12 cellular contexts compared by ENCODE assay signal in the genomic region with DNA sequence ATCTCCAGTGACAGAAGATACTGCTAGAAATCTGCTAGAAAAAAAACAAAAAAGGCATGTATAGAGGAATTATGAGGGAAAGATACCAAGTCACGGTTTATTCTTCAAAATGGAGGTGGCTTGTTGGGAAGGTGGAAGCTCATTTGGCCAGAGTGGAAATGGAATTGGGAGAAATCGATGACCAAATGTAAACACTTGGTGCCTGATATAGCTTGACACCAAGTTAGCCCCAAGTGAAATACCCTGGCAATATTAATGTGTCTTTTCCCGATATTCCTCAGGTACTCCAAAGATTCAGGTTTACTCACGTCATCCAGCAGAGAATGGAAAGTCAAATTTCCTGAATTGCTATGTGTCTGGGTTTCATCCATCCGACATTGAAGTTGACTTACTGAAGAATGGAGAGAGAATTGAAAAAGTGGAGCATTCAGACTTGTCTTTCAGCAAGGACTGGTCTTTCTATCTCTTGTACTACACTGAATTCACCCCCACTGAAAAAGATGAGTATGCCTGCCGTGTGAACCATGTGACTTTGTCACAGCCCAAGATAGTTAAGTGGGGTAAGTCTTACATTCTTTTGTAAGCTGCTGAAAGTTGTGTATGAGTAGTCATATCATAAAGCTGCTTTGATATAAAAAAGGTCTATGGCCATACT. TPM values are rescaled to one million over a fixed set of nuclear protein-coding genes. Genes with fewer than 3 reads are reported as not detected.
DNase-seq lines count a peak whose midpoint lies in the region; ATAC-seq, FAIRE-seq and TF ChIP-seq lines count a peak whose summit lies in the region.
"Had no signal": no experiment of that assay in that cellular context is flagged by ENCODE, and none has a peak within 500 bp of the region (broad histone marks: within the 10 kb centered on the region; RNA-seq: fewer than 3 reads in every experiment).

No MANE protein-coding gene starts in this region.

- peaks cover 68% of the 10 kb centered on the region for H3K4me1 Mint-ChIP-seq in CD8-positive, alpha-beta T cell (ENCODE audit: low read depth)
- peaks cover 10% of the 10 kb centered on the region for H3K4me1 Mint-ChIP-seq in astrocyte (ENCODE audit: low read depth, unreplicated experiment)

- H3K4me1 ChIP-seq in CD8-positive, alpha-beta T cell (ENCODE audit: insufficient read depth, low read length) = peaks cover 56% of the 10 kb centered on the region
- peaks cover 9% of the 10 kb centered on the region for H3K4me1 ChIP-seq in astrocyte (ENCODE audit: insufficient read depth, low read length)
- H3K4me1 ChIP-seq in gastrocnemius medialis = peaks cover 20 to 28% of the 10 kb centered on the region in 2 donors

- H3K36me3 ChIP-seq in CD8-positive, alpha-beta T cell (ENCODE audit: insufficient read depth, low read length) = peaks cover 49% of the 10 kb centered on the region
- H3K36me3 ChIP-seq in astrocyte (ENCODE audit: insufficient read depth, low read length) (peaks cover 39% of the 10 kb centered on the region), gastrocnemius medialis (peaks cover 5 to 39% of the 10 kb centered on the region in 2 donors)

- H3K4me3 ChIP-seq in CD8-positive, alpha-beta T cell (ENCODE audit: low read depth, low read length) = peak overlapping the region; percentile 99
- H3K4me3 ChIP-seq in astrocyte (ENCODE audit: insufficient read depth, low read depth, low read length) (no peak overlapping the region), gastrocnemius medialis (peak overlapping the region in 2 of 4 donors; percentile 91 to 94)

- H3K79me2 ChIP-seq in astrocyte (ENCODE audit: insufficient read depth, low read length) = peaks cover 46% of the 10 kb centered on the region

- no peaks in the 10 kb centered on the region for H3K9me3 Mint-ChIP-seq in CD8-positive, alpha-beta T cell
- no peaks in the 10 kb centered on the region for H3K9me3 Mint-ChIP-seq in astrocyte (ENCODE audit: unreplicated experiment)

- H3K36me3 Mint-ChIP-seq in CD8-positive, alpha-beta T cell = peaks cover 87% of the 10 kb centered on the region
- peaks cover 4% of the 10 kb centered on the region for H3K36me3 Mint-ChIP-seq in astrocyte (ENCODE audit: low read depth, unreplicated experiment)

- H3K4me3 Mint-ChIP-seq in CD8-positive, alpha-beta T cell = peak overlapping the region; percentile 100
- H3K4me3 Mint-ChIP-seq in astrocyte (ENCODE audit: unreplicated experiment) = peak overlapping the region; percentile 96

- H2AFZ ChIP-seq in astrocyte (ENCODE audit: low read depth, low read length) = no peak overlapping the region

- no peak overlapping the region for H3K4me2 ChIP-seq in astrocyte (ENCODE audit: low read length)

- no peak for TF ChIP-seq POLR2A in gastrocnemius medialis (IDR thresholded peaks at IDR 0.05)

- FAIRE-seq in GM19239 (lab: Jason Lieb, UNC) = peak; percentile 18
- FAIRE-seq in astrocyte (lab: Jason Lieb, UNC) = no peak
- FAIRE-seq: kidney, pancreas had no signal

- H3K9me3 ChIP-seq in CD8-positive, alpha-beta T cell (ENCODE audit: low read length) = no peaks in the 10 kb centered on the region
- H3K9me3 ChIP-seq in astrocyte (ENCODE audit: insufficient read depth, low read depth, low read length) (no peaks in the 10 kb centered on the region), gastrocnemius medialis (no peaks in the 10 kb centered on the region)
- H3K9me3 ChIP-seq: pancreas had no signal

- no peak overlapping the region for H3K9ac ChIP-seq in astrocyte (ENCODE audit: low read length)

- ATAC-seq in CD8-positive, alpha-beta T cell = no peak
- ATAC-seq in gastrocnemius medialis (no peak), HG02970 (IDR thresholded peaks at IDR 0.05; ENCODE audit: low FRiP score, unreplicated experiment) (no peak), HG03280 (IDR thresholded peaks at IDR 0.05; ENCODE audit: unreplicated experiment) (no peak)
- ATAC-seq: pancreas had no signal

- DNase-seq in CD8-positive, alpha-beta T cell = peak in 1 of 7 experiments; percentile 34
- DNase-seq in GM19239 (ENCODE audit: insufficient read length, low spot score) = no peak
- DNase-seq in astrocyte (ENCODE audit: low read depth) = no peak
- DNase-seq in gastrocnemius medialis = no peak
- no peak for DNase-seq in NCI-H345 treated with DMSO at 0.1 percent for 48 hours (lab: John Stamatoyannopoulos, UW; ENCODE audit: unreplicated experiment)
- DNase-seq: DMS153, kidney, NCI-H1092, pancreas had no signal

- CTCF ChIA-PET in CD8-positive, alpha-beta T cell (lab: Charles Lee) = interaction anchor here (1.0 to 19.6 kb wide), 6 partner anchors 18 to 137 kb away, joined by 3 to 368 read pairs (median 5); a partner anchor contains a TSS

- in situ Hi-C loops in gastrocnemius medialis (cut with MboI; ENCODE audit: low sequenced_read_pairs in 4 of 4) = loop anchor here in 1 of 4 donors (25.0 kb wide), 1 partner anchor 928 kb away; a partner anchor contains a TSS

- H3K27me3 ChIP-seq in CD8-positive, alpha-beta T cell (ENCODE audit: insufficient read depth, low read length) = no peaks in the 10 kb centered on the region
- H3K27me3 ChIP-seq in astrocyte (ENCODE audit: insufficient read depth, low read length) (no peaks in the 10 kb centered on the region), gastrocnemius medialis (no peaks in the 10 kb centered on the region)
- H3K27me3 ChIP-seq: pancreas had no signal

- no peak for TF ChIP-seq CTCF in CD8-positive, alpha-beta T cell (IDR thresholded peaks at IDR 0.05)
- no peak for TF ChIP-seq CTCF in astrocyte (IDR thresholded peaks at IDR 0.05; ENCODE audit: insufficient read depth, low read depth, low read length)
- TF ChIP-seq CTCF in gastrocnemius medialis (IDR thresholded peaks at IDR 0.05 in 4 of 5, conservative IDR thresholded peaks at IDR 0.05 in 1 of 5) = no peak

- intact Hi-C loops in CD8-positive, alpha-beta T cell (cut with DNase I, micrococcal nuclease) = no loop called here
- intact Hi-C loops in gastrocnemius medialis (cut with DNase I; ENCODE audit: low total_unique reads) = loop anchor here (10.0 kb wide), 1 partner anchor 470 kb away; a partner anchor contains a TSS

- H3K27ac Mint-ChIP-seq in CD8-positive, alpha-beta T cell = peak overlapping the region; percentile 91
- no peak overlapping the region for H3K27ac Mint-ChIP-seq in astrocyte (ENCODE audit: unreplicated experiment)

- POLR2A ChIA-PET in CD8-positive, alpha-beta T cell (lab: Charles Lee) = interaction anchor here (0.7 to 31.6 kb wide), 6 partner anchors 15 to 1205 kb away, joined by 3 to 1993 read pairs (median 38); a partner anchor contains a TSS

- H3K27me3 Mint-ChIP-seq in CD8-positive, alpha-beta T cell (ENCODE audit: low read depth) = no peaks in the 10 kb centered on the region
- H3K27me3 Mint-ChIP-seq in astrocyte (ENCODE audit: low read depth, unreplicated experiment) = no peaks in the 10 kb centered on the region

- H3K27ac ChIP-seq in CD8-positive, alpha-beta T cell (ENCODE audit: low read depth, low read length) = peak overlapping the region; percentile 98
- H3K27ac ChIP-seq in astrocyte (ENCODE audit: low read depth, low read length) (no peak overlapping the region), gastrocnemius medialis (peak overlapping the region; percentile 27 to 99 (median 64))
- H3K27ac ChIP-seq: HL-60, pancreas had no signal

- H4K20me1 ChIP-seq in astrocyte (ENCODE audit: insufficient read depth, low read length) = peaks cover 59% of the 10 kb centered on the region

RNA-seq across cellular contexts. Expression of a gene that starts 4.0 kb away (rescaled TPM):
- total RNA-seq in CD8-positive, alpha-beta T cell = 1,000 to 10,000 TPM; 4,250 to 4,545 TPM
- total RNA-seq in astrocyte = 1,708 and 2,284 TPM in 2 replicates
- total RNA-seq in gastrocnemius medialis = 1,000 to 10,000 TPM in 2 of 4 donors, 100 to 1,000 TPM in 2; 787 to 1,106 (median 928) TPM

RNA-seq across cellular contexts. Expression of a gene that starts 4.1 kb away (rescaled TPM):
- 10 to 100 TPM; 32.8 to 35.7 TPM for total RNA-seq in CD8-positive, alpha-beta T cell
- total RNA-seq in astrocyte (0.41 and 1.2 TPM in 2 replicates), gastrocnemius medialis (under 1 TPM in 1 of 4 donors, not detected in 3; 0.13 TPM)

RNA-seq across cellular contexts. Expression of a gene that starts 21.1 kb away (rescaled TPM):
- 1 to 10 TPM; 9.5 to 9.7 TPM for total RNA-seq in CD8-positive, alpha-beta T cell
- total RNA-seq in astrocyte (32.8 and 37.2 TPM in 2 replicates), gastrocnemius medialis (10 to 100 TPM; 13.5 to 20.8 (median 17.6) TPM)

RNA-seq across cellular contexts. Expression of a gene that starts 51.8 kb away (rescaled TPM):
- total RNA-seq in CD8-positive, alpha-beta T cell = 10 to 100 TPM; 41.9 to 42.4 TPM
- total RNA-seq in astrocyte (34.4 and 37.9 TPM in 2 replicates), gastrocnemius medialis (10 to 100 TPM; 32.8 to 51.7 (median 43.2) TPM)

Comparison
In these comparisons a context has a peak if more than half of its experiments do, and no peak if none do; other contexts are left out.
1. RNA of a gene that starts 4.1 kb away (total RNA-seq): 32.8 to 35.7 TPM in CD8-positive, alpha-beta T cell; 0.41 to 1.2 TPM in astrocyte and 0.13 TPM in gastrocnemius medialis; every median in the first group is over 10 times any median in the second.